In the genomic region with DNA sequence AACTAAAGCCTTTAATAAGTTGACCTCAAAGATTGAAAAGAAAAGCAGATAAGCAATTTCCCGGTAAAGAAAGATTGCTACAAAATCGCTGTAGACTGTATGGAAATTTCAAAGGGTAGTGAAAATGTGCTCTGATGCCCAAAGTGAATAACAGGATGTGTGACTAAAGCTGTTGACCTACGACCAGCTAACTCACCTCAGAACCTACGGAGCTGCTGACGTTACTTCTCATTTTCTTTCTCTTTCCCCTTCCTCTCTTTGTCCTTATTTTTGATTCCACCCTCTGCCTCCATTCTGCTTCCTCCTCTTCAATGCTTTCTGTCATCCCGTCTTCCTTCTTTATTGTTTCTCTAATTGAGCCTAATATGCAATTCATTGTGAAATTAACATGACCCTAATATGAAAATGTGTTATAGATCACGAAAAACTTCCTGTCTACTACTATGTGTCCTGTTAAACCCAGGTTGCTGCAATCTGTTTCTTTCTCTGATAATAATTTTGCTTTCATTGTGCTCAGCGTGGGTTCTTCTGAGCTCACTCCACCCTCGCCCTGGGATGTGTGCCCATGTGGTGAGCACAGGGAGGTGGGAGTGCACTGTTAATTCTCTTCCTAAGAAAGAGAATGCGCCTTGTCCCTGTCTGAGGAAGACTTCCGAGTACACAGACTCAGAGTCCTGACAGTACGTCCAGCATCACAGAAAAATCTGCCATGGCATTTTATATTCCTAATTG, we compare ENCODE assay signal across 1 cellular context.
TF ChIP-seq lines count a peak whose summit lies in the region.

No MANE protein-coding gene starts in this region.

TF ChIP-seq in SK-N-SH, 30 proteins besides CTCF, POLR2A, EP300 and RAD21 (continued from another document):
- TF ChIP-seq, protein P1, sequence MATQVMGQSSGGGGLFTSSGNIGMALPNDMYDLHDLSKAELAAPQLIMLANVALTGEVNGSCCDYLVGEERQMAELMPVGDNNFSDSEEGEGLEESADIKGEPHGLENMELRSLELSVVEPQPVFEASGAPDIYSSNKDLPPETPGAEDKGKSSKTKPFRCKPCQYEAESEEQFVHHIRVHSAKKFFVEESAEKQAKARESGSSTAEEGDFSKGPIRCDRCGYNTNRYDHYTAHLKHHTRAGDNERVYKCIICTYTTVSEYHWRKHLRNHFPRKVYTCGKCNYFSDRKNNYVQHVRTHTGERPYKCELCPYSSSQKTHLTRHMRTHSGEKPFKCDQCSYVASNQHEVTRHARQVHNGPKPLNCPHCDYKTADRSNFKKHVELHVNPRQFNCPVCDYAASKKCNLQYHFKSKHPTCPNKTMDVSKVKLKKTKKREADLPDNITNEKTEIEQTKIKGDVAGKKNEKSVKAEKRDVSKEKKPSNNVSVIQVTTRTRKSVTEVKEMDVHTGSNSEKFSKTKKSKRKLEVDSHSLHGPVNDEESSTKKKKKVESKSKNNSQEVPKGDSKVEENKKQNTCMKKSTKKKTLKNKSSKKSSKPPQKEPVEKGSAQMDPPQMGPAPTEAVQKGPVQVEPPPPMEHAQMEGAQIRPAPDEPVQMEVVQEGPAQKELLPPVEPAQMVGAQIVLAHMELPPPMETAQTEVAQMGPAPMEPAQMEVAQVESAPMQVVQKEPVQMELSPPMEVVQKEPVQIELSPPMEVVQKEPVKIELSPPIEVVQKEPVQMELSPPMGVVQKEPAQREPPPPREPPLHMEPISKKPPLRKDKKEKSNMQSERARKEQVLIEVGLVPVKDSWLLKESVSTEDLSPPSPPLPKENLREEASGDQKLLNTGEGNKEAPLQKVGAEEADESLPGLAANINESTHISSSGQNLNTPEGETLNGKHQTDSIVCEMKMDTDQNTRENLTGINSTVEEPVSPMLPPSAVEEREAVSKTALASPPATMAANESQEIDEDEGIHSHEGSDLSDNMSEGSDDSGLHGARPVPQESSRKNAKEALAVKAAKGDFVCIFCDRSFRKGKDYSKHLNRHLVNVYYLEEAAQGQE (IDR thresholded peaks at IDR 0.05; ENCODE audit: low read depth, low read length) = no peak
- TF ChIP-seq, protein P2, sequence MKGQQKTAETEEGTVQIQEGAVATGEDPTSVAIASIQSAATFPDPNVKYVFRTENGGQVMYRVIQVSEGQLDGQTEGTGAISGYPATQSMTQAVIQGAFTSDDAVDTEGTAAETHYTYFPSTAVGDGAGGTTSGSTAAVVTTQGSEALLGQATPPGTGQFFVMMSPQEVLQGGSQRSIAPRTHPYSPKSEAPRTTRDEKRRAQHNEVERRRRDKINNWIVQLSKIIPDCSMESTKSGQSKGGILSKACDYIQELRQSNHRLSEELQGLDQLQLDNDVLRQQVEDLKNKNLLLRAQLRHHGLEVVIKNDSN (IDR thresholded peaks at IDR 0.05; ENCODE audit: borderline replicate concordance, low read depth) = no peak
- TF ChIP-seq, protein P3, sequence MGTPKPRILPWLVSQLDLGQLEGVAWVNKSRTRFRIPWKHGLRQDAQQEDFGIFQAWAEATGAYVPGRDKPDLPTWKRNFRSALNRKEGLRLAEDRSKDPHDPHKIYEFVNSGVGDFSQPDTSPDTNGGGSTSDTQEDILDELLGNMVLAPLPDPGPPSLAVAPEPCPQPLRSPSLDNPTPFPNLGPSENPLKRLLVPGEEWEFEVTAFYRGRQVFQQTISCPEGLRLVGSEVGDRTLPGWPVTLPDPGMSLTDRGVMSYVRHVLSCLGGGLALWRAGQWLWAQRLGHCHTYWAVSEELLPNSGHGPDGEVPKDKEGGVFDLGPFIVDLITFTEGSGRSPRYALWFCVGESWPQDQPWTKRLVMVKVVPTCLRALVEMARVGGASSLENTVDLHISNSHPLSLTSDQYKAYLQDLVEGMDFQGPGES (IDR thresholded peaks at IDR 0.05; ENCODE audit: low read depth, low read length) = no peak
- TF ChIP-seq, protein P4, sequence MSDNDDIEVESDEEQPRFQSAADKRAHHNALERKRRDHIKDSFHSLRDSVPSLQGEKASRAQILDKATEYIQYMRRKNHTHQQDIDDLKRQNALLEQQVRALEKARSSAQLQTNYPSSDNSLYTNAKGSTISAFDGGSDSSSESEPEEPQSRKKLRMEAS (IDR thresholded peaks at IDR 0.05; ENCODE audit: low read depth) = no peak
- TF ChIP-seq CHD2 (IDR thresholded peaks at IDR 0.05; ENCODE audit: low read length, partially characterized antibody) (no peak), GABPA (IDR thresholded peaks at IDR 0.05; ENCODE audit: low read depth) (no peak), TAF1 (IDR thresholded peaks at IDR 0.05; ENCODE audit: borderline replicate concordance, low read depth, low read length) (no peak), NFIC (IDR thresholded peaks at IDR 0.05; ENCODE audit: borderline replicate concordance) (no peak), POLR2AphosphoS5 (IDR thresholded peaks at IDR 0.05; ENCODE audit: low read depth, low read length) (no peak), RCOR1 (IDR thresholded peaks at IDR 0.05; ENCODE audit: low read length) (no peak), TCF12 (IDR thresholded peaks at IDR 0.05) (no peak), FOXJ3 (CRISPR knock-in tag; IDR thresholded peaks at IDR 0.05) (no peak), RFX5 (IDR thresholded peaks at IDR 0.05; ENCODE audit: low read length) (no peak), SIN3A (IDR thresholded peaks at IDR 0.05; ENCODE audit: borderline replicate concordance, low read depth, low read length) (no peak)
